Comparison of ENCODE assay signal across 7 cellular contexts in the genomic region with DNA sequence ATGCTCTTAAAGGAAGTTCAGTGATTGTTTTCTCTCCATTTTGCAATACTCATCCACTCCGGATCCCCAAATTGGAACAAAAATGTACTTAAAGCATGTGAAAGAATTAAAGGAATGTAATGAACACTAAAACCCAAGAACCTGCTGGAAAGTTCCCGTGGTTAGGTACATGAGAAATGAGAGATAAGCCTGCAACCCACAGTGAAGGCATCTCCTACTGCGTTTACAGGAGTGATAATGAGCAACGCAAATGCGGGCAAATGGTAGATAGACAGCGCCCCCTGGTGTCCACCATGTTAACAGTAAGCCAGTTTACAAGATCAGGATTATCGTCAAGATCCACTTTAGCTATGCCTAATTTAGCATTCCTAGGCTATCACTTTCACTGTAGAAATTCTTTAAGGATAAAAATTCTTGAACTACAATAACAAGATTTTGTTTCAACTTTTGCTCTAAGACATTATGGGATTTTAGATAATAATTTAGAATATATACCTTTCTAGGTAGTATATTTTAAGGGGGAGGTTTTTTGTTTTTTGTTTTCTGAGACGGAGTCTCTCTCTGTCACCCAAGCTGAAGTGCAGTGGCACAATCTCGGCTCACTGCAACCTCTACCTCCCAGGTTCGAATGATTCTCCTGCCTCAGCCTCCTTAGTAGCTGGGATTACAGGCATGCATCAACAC. TPM values are rescaled to one million over a fixed set of nuclear protein-coding genes. Genes with fewer than 3 reads are reported as not detected.
DNase-seq lines count a peak whose midpoint lies in the region; ATAC-seq, FAIRE-seq and TF ChIP-seq lines count a peak whose summit lies in the region.

No MANE protein-coding gene starts in this region.

- peak; percentile 51 for ATAC-seq in HG03565 (IDR thresholded peaks at IDR 0.05; ENCODE audit: unreplicated experiment)

- peak; percentile 56 for DNase-seq in GM18507 (ENCODE audit: extremely low spot score, insufficient read length, low read depth)
- DNase-seq in NCI-H82 (lab: John Stamatoyannopoulos, UW) = peak; percentile 91
- peak; percentile 82 to 84 for DNase-seq in activated CD4-positive, alpha-beta T cell treated with anti-CD3 and anti-CD28 coated beads, Interleukin-2, amount 50 U/mL, for 24 hours (ENCODE audit: low read depth in 1 of 2, low spot score in 1 of 2)
- DNase-seq in dermis blood vessel endothelial cell = peak; percentile 92
- DNase-seq in lower leg skin (ENCODE audit: low spot score in 2 of 2) = peak; percentile 92 to 99
- peak; percentile 69 to 85 (median 75) for DNase-seq in stimulated activated CD4-positive, alpha-beta T cell treated with anti-CD3 and anti-CD28 coated beads, TNF-alpha, amount 100 ng/mL, for 48 hours (ENCODE audit: low read depth in 3 of 3)

- H3K4me3 ChIP-seq in lower leg skin (ENCODE audit: low read depth, poor library complexity, severe bottlenecking) = no peak overlapping the region

- FAIRE-seq in GM18507 (lab: Jason Lieb, UNC) = peak; percentile 85

- 28 to 29% methylated on average over 10 of the region's 10 CpGs for WGBS in lower leg skin, 2 donors

- intact Hi-C loops in lower leg skin (cut with DNase I; ENCODE audit: low total_unique reads) = loop anchor here (10.0 kb wide), 1 partner anchor 267 kb away; no protein-coding TSS in a partner anchor

- TF ChIP-seq POLR2A in lower leg skin (IDR thresholded peaks at IDR 0.05) = no peak

- TF ChIP-seq CTCF in lower leg skin (IDR thresholded peaks at IDR 0.05) = peak in 1 of 3 donors; percentile 54

RNA-seq across cellular contexts. Expression of a gene that starts 29.9 kb away (rescaled TPM):
- total RNA-seq in dermis blood vessel endothelial cell (28.7 and 31.8 TPM in 2 replicates), lower leg skin (10 to 100 TPM; 24.4 to 38.1 (median 29.0) TPM)

RNA-seq across cellular contexts. Expression of a gene that starts 37.5 kb away (rescaled TPM):
- 1.9 and 2.0 TPM in 2 replicates for total RNA-seq in dermis blood vessel endothelial cell
- total RNA-seq in lower leg skin = 1 to 10 TPM; 2.9 to 6.2 (median 4.1) TPM

RNA-seq across cellular contexts. Expression of a gene that starts 37.8 kb away (rescaled TPM):
- total RNA-seq in dermis blood vessel endothelial cell (5.3 and 5.7 TPM in 2 replicates), lower leg skin (10 to 100 TPM; 26.2 to 45.2 (median 29.1) TPM)
